ENCODE assay signal across 12 cellular contexts in the genomic region with DNA sequence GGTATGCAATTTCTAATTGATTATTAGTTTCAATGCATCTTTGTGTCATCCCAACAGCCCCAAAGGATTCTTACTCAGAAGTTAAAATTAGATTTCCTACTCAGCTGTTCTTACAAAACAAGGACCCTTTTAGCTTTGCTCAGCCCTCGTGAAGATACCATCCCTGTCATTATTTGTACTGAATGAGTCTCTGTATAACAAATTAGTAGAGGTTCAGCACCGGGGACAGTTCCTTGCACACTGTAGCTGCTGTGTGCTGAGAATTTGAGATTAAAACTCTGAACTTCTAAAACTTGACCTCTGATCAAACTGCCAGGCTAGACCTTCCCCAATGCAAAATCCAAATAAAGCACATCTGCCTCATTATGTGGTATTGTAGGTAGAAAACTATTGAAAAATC.
A peak's percentile ranks its signal among the peaks of the same experiment; 100 is the strongest.
DNase-seq lines count a peak whose midpoint lies in the region; ATAC-seq, FAIRE-seq and TF ChIP-seq lines count a peak whose summit lies in the region.
"Had no signal": no experiment of that assay in that cellular context is flagged by ENCODE, and none has a peak within 500 bp of the region (broad histone marks: within the 10 kb centered on the region; RNA-seq: fewer than 3 reads in every experiment).

No MANE protein-coding gene starts in this region.

- BruUV-seq in GM12878 (replicated peaks; lab: Mats Ljungman, UMichigan): no TSS peak

- SMC1A ChIA-PET in GM12878 (lab: Charles Lee; ENCODE audit: uncharacterized antibody, unreplicated experiment): no interaction called here

- no peaks in the 10 kb centered on the region for H3K36me3 ChIP-seq in MG63
- H3K36me3 ChIP-seq in GM12878 (ENCODE audit: control insufficient read depth in 2 of 2, insufficient read depth in 2 of 2, low read length in 1 of 2): no peaks in the 10 kb centered on the region
- H3K36me3 ChIP-seq: sigmoid colon had no signal

- peak; percentile 30 for DNase-seq in GM03348 (ENCODE audit: low spot score)
- peak; percentile 5 for DNase-seq in MG63
- DNase-seq in GM12878 (ENCODE audit: low read depth, low spot score): no peak
- DNase-seq in lung microvascular endothelial cell (ENCODE audit: low read depth in 2 of 2): peak; percentile 48 to 57
- DNase-seq in cerebellar cortex (ENCODE audit: low spot score): no peak
- DNase-seq in CD14-positive monocyte (ENCODE audit: low spot score): no peak
- DNase-seq: activated naive CD8-positive, alpha-beta T cell treated with anti-CD3 and anti-CD28 coated beads, Interleukin-2, amount 10 ng/mL, durations not matched to agents 7 days and 5 days; hippocampal formation; sigmoid colon had no signal

- no peak for FAIRE-seq in GM12878 (lab: Jason Lieb, UNC)

- TF ChIP-seq CTCF in GM12878 (IDR thresholded peaks at IDR 0.05 in 2 of 3, conservative IDR thresholded peaks at IDR 0.05 in 1 of 3; ENCODE audit: control insufficient read depth in 2 of 3, extremely low read depth in 1 of 3, insufficient read depth in 1 of 3, low read depth in 3 of 3, low read length in 3 of 3) (no peak), CD14-positive monocyte (IDR thresholded peaks at IDR 0.05) (no peak)

- POLR2A ChIA-PET in GM12878 (lab: Charles Lee): no interaction called here

- no peaks in the 10 kb centered on the region for H3K79me2 ChIP-seq in GM12878 (ENCODE audit: control insufficient read depth, insufficient read depth, low read length)

- CTCF ChIA-PET in GM12878 (lab: Yijun Ruan, JAX): interaction anchor here (0.6 kb wide), 1 partner anchor 221 kb away, joined by 3 read pairs; no protein-coding TSS in a partner anchor

- in situ Hi-C loops in GM12878 (cut with MboI): no loop called here

- TF ChIP-seq EP300 in GM12878 (IDR thresholded peaks at IDR 0.05; ENCODE audit: borderline replicate concordance in 1 of 2, control insufficient read depth in 1 of 2, low read depth in 2 of 2, low read length in 2 of 2): no peak

- H3K4me2 ChIP-seq in GM12878 (ENCODE audit: control insufficient read depth, insufficient read depth): no peak overlapping the region

- H2AFZ ChIP-seq in GM12878 (ENCODE audit: control insufficient read depth, low read depth, low read length): no peak overlapping the region

- no peaks in the 10 kb centered on the region for H4K20me1 ChIP-seq in GM12878 (ENCODE audit: control insufficient read depth, insufficient read depth)

- H3K27me3 ChIP-seq in MG63: no peaks in the 10 kb centered on the region
- no peaks in the 10 kb centered on the region for H3K27me3 ChIP-seq in GM12878 (replicated peaks in 1 of 2; ENCODE audit: control insufficient read depth in 2 of 2, insufficient read depth in 2 of 2, low read length in 1 of 2)
- H3K27me3 ChIP-seq: sigmoid colon had no signal

- H3K36me3 Mint-ChIP-seq in CD14-positive monocyte: no peaks in the 10 kb centered on the region
- H3K36me3 Mint-ChIP-seq: activated naive CD8-positive, alpha-beta T cell treated with anti-CD3 and anti-CD28 coated beads, Interleukin-2, amount 10 ng/mL, durations not matched to agents 7 days and 5 days had no signal

- peaks cover 0 to 1% (median 0%) of the 10 kb centered on the region in 7 donors for H3K9me3 Mint-ChIP-seq in CD14-positive monocyte
- H3K9me3 Mint-ChIP-seq: activated naive CD8-positive, alpha-beta T cell treated with anti-CD3 and anti-CD28 coated beads, Interleukin-2, amount 10 ng/mL, durations not matched to agents 7 days and 5 days; IgD-negative memory B cell had no signal

- RAD21 ChIA-PET in GM12878 (lab: Charles Lee; ENCODE audit: unreplicated experiment): interaction anchor here (1.2 kb wide), 1 partner anchor 10 kb away, joined by 3 read pairs; no protein-coding TSS in a partner anchor

- no peaks in the 10 kb centered on the region for H3K4me1 ChIP-seq in GM12878 (ENCODE audit: control insufficient read depth, insufficient read depth, low read length)
- H3K4me1 ChIP-seq: sigmoid colon had no signal

- H3K27ac ChIP-seq in GM12878 (ENCODE audit: control insufficient read depth, insufficient read depth): no peak overlapping the region
- H3K27ac ChIP-seq: sigmoid colon had no signal

- H3K27ac Mint-ChIP-seq in CD14-positive monocyte: no peak overlapping the region
- H3K27ac Mint-ChIP-seq: activated naive CD8-positive, alpha-beta T cell treated with anti-CD3 and anti-CD28 coated beads, Interleukin-2, amount 10 ng/mL, durations not matched to agents 7 days and 5 days; IgD-negative memory B cell had no signal

- H3K27me3 Mint-ChIP-seq in CD14-positive monocyte (ENCODE audit: low read depth in 3 of 3): no peaks in the 10 kb centered on the region
- H3K27me3 Mint-ChIP-seq: activated naive CD8-positive, alpha-beta T cell treated with anti-CD3 and anti-CD28 coated beads, Interleukin-2, amount 10 ng/mL, durations not matched to agents 7 days and 5 days had no signal

- ATAC-seq in GM12878 (0 out of 3 replicates have a peak, but pooled peaks have one; percentile 32), HG03439 (IDR thresholded peaks at IDR 0.05; ENCODE audit: unreplicated experiment) (no peak), HG03175 (IDR thresholded peaks at IDR 0.05; ENCODE audit: unreplicated experiment) (no peak)

- TF ChIP-seq POLR2A in GM12878 (IDR thresholded peaks at IDR 0.05; ENCODE audit: low read depth, low read length): no peak

- no peak overlapping the region for H3K4me3 Mint-ChIP-seq in CD14-positive monocyte
- H3K4me3 Mint-ChIP-seq: activated naive CD8-positive, alpha-beta T cell treated with anti-CD3 and anti-CD28 coated beads, Interleukin-2, amount 10 ng/mL, durations not matched to agents 7 days and 5 days; IgD-negative memory B cell had no signal

- H3K4me3 ChIP-seq in MG63 (no peak overlapping the region), GM12878 (no peak overlapping the region)
- H3K4me3 ChIP-seq: sigmoid colon had no signal

- 0% methylated on average over 2 of the region's 2 CpGs for WGBS in GM12878 (ENCODE audit: insufficient coverage, insufficient replicate concordance, low lambda C conversion rate, missing lambda C conversion rate)

- no peak for TF ChIP-seq RAD21 in GM12878 (IDR thresholded peaks at IDR 0.05; ENCODE audit: insufficient read depth, low read depth, low read length)

- H3K9me3 ChIP-seq in MG63 (no peaks in the 10 kb centered on the region), GM12878 (replicated peaks; ENCODE audit: control insufficient read depth, insufficient read depth, low read length) (no peaks in the 10 kb centered on the region)
- H3K9me3 ChIP-seq: sigmoid colon had no signal

- H3K9ac ChIP-seq in GM12878 (ENCODE audit: control insufficient read depth, insufficient read depth, low read length): no peak overlapping the region

- no peaks in the 10 kb centered on the region for H3K4me1 Mint-ChIP-seq in CD14-positive monocyte
- H3K4me1 Mint-ChIP-seq: activated naive CD8-positive, alpha-beta T cell treated with anti-CD3 and anti-CD28 coated beads, Interleukin-2, amount 10 ng/mL, durations not matched to agents 7 days and 5 days had no signal

- intact Hi-C loops in GM12878 (cut with micrococcal nuclease; ENCODE audit: unreplicated experiment): no loop called here
- intact Hi-C loops in CD14-positive monocyte (cut with micrococcal nuclease): no loop called here

TF ChIP-seq in GM12878, 131 proteins besides CTCF, POLR2A, EP300 and RAD21 (continues in another document):
- TF ChIP-seq KLF5 (IDR thresholded peaks at IDR 0.05; ENCODE audit: partially characterized antibody) (no peak), BCL11A (IDR thresholded peaks at IDR 0.05; ENCODE audit: low read depth, low read length) (no peak), PAX5 (IDR thresholded peaks at IDR 0.05; ENCODE audit: borderline replicate concordance, low read depth, low read length) (no peak), TAF1 (IDR thresholded peaks at IDR 0.05; ENCODE audit: borderline replicate concordance, low read depth, low read length) (no peak)
- TF ChIP-seq, protein P1, sequence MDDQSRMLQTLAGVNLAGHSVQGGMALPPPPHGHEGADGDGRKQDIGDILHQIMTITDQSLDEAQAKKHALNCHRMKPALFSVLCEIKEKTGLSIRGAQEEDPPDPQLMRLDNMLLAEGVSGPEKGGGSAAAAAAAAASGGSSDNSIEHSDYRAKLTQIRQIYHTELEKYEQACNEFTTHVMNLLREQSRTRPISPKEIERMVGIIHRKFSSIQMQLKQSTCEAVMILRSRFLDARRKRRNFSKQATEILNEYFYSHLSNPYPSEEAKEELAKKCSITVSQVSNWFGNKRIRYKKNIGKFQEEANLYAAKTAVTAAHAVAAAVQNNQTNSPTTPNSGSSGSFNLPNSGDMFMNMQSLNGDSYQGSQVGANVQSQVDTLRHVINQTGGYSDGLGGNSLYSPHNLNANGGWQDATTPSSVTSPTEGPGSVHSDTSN (IDR thresholded peaks at IDR 0.05; ENCODE audit: insufficient replicate concordance, low read depth, low read length): no peak
- TF ChIP-seq, protein P2, sequence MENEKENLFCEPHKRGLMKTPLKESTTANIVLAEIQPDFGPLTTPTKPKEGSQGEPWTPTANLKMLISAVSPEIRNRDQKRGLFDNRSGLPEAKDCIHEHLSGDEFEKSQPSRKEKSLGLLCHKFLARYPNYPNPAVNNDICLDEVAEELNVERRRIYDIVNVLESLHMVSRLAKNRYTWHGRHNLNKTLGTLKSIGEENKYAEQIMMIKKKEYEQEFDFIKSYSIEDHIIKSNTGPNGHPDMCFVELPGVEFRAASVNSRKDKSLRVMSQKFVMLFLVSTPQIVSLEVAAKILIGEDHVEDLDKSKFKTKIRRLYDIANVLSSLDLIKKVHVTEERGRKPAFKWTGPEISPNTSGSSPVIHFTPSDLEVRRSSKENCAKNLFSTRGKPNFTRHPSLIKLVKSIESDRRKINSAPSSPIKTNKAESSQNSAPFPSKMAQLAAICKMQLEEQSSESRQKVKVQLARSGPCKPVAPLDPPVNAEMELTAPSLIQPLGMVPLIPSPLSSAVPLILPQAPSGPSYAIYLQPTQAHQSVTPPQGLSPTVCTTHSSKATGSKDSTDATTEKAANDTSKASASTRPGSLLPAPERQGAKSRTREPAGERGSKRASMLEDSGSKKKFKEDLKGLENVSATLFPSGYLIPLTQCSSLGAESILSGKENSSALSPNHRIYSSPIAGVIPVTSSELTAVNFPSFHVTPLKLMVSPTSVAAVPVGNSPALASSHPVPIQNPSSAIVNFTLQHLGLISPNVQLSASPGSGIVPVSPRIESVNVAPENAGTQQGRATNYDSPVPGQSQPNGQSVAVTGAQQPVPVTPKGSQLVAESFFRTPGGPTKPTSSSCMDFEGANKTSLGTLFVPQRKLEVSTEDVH (IDR thresholded peaks at IDR 0.05; ENCODE audit: low read depth, partially characterized antibody): no peak

Comparison
In these comparisons a context has a peak if more than half of its experiments do, and no peak if none do; other contexts are left out.
1. DNase-seq: peak in GM03348 (single experiment), MG63 (single experiment) and lung microvascular endothelial cell (2 of 2); none in GM12878 (single experiment), cerebellar cortex (single experiment) and CD14-positive monocyte (single experiment).